ENCODE assay signal across 13 cellular contexts in the genomic region with DNA sequence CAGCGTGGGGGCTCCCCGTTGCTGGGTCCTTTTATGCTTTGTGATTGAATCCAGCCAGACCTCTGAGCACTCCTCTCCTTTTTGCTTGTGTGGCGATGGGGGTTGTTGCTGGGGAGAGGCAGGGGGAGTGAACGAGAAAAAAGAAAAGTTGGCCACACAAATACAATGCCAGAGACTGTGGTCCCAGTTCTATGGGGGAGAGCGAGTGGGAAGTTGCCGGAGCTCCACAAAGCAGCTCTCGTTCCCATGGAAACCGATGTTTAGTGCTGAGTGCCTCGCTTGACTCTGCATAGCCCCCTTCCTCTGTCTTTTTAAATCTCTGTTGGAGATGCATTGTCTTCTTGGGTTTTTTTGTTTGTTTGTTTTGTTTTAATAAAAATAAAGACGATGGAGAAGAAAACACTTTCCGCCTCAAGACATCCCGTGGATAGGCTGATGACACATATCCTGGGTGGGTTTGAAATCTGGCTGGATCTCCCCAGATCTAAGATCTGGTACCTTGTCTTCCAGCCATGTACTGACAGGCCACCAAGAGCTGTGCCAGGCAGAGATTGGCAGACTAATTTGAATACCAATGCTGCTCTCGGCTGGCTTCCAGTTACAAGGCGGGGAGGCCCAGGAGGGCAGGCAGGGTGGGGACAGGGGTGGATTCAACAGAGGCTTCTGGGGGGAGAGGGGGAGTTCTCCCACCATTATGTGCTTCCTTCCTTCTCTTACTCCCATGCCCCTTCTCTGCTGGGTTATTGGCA.
A peak's percentile ranks its signal among the peaks of the same experiment; 100 is the strongest.
DNase-seq lines count a peak whose midpoint lies in the region; ATAC-seq, FAIRE-seq and TF ChIP-seq lines count a peak whose summit lies in the region.
"Had no signal": no experiment of that assay in that cellular context is flagged by ENCODE, and none has a peak within 500 bp of the region (broad histone marks: within the 10 kb centered on the region; RNA-seq: fewer than 3 reads in every experiment).

No MANE protein-coding gene starts in this region.

- peaks cover 10% of the 10 kb centered on the region for H3K27me3 Mint-ChIP-seq in neural progenitor cell (ENCODE audit: insufficient read depth, low read depth)

- TF ChIP-seq CTCF in WI38 (IDR thresholded peaks at IDR 0.05; ENCODE audit: low read depth, low read length) (no peak), cardiac muscle cell (IDR thresholded peaks at IDR 0.05; ENCODE audit: low read depth, low read length) (no peak), neural progenitor cell (IDR thresholded peaks at IDR 0.05) (no peak)

- no peaks in the 10 kb centered on the region for H3K9me3 ChIP-seq in cardiac muscle cell (ENCODE audit: low read depth)
- no peaks in the 10 kb centered on the region for H3K9me3 ChIP-seq in neural progenitor cell (ENCODE audit: low read depth)
- H3K9me3 ChIP-seq in small intestine (ENCODE audit: control insufficient read depth, low read depth): no peaks in the 10 kb centered on the region
- H3K9me3 ChIP-seq: BLaER1, vagina had no signal

- peak overlapping the region; percentile 76 for H3K4me2 ChIP-seq in neural progenitor cell
- H3K4me2 ChIP-seq: BLaER1 had no signal

- H3K4me3 ChIP-seq in WI38 (ENCODE audit: low read depth, low read length) (peak overlapping the region; percentile 32), cardiac muscle cell (no peak overlapping the region), neural progenitor cell (peak overlapping the region; percentile 38), small intestine (ENCODE audit: low read depth in 1 of 2, low read length in 2 of 2) (no peak overlapping the region)
- H3K4me3 ChIP-seq: BLaER1, vagina had no signal

- no peaks in the 10 kb centered on the region for H3K79me2 ChIP-seq in neural progenitor cell (ENCODE audit: low read depth)

- peaks cover 75% of the 10 kb centered on the region for H3K4me1 Mint-ChIP-seq in neural progenitor cell

- peaks cover 44% of the 10 kb centered on the region for H3F3A ChIP-seq in neural progenitor cell (ENCODE audit: low read depth)

- FAIRE-seq in small intestine (lab: Jason Lieb, UNC): no peak

- peak overlapping the region; percentile 58 for H2AFZ ChIP-seq in neural progenitor cell (replicated peaks)

- H3K27ac Mint-ChIP-seq in neural progenitor cell: peak overlapping the region; percentile 98
- H3K27ac Mint-ChIP-seq: activated naive CD8-positive, alpha-beta T cell had no signal

- no peak overlapping the region for H3K9ac ChIP-seq in neural progenitor cell
- H3K9ac ChIP-seq: BLaER1 had no signal

- H3K4me1 ChIP-seq in cardiac muscle cell (ENCODE audit: low read depth) (no peaks in the 10 kb centered on the region), neural progenitor cell (peaks cover 65% of the 10 kb centered on the region), small intestine (ENCODE audit: control insufficient read depth in 2 of 2, insufficient read depth in 1 of 2, low read depth in 1 of 2, low read length in 1 of 2) (no peaks in the 10 kb centered on the region)
- H3K4me1 ChIP-seq: BLaER1 had no signal

- H3K27ac ChIP-seq in cardiac muscle cell: no peak overlapping the region
- peak overlapping the region; percentile 77 for H3K27ac ChIP-seq in neural progenitor cell
- peak overlapping the region in 1 of 2 donors; percentile 27 for H3K27ac ChIP-seq in small intestine (ENCODE audit: low read depth in 1 of 2, low read length in 1 of 2)
- H3K27ac ChIP-seq: BLaER1, vagina had no signal

- H3K36me3 ChIP-seq in cardiac muscle cell (no peaks in the 10 kb centered on the region), neural progenitor cell (no peaks in the 10 kb centered on the region), small intestine (ENCODE audit: control insufficient read depth in 2 of 2, insufficient read depth in 2 of 2, low read length in 2 of 2) (no peaks in the 10 kb centered on the region)
- H3K36me3 ChIP-seq: BLaER1, vagina had no signal

- no peak for ATAC-seq in GM18519 (IDR thresholded peaks at IDR 0.05; ENCODE audit: low FRiP score, unreplicated experiment)
- ATAC-seq: HCT116 had no signal

- peaks cover 2% of the 10 kb centered on the region for H3K9me3 Mint-ChIP-seq in neural progenitor cell

- peak; percentile 92 for DNase-seq in Ammon's horn (ENCODE audit: low spot score)
- peak; percentile 41 to 47 for DNase-seq in cardiac muscle cell (ENCODE audit: low read depth in 1 of 2, low spot score in 1 of 2)
- DNase-seq in neural progenitor cell (ENCODE audit: low spot score): peak; percentile 98
- no peak for DNase-seq in small intestine
- no peak for DNase-seq in stimulated activated naive CD4-positive, alpha-beta T cell treated with Interleukin-2 at 50 U/mL for 16 hours (lab: John Stamatoyannopoulos, UW)
- DNase-seq in stimulated activated CD4-positive, alpha-beta T cell treated with anti-CD3 and anti-CD28 coated beads, Interleukin-12 subunit alpha, Interleukin-12 subunit beta, amount 100 ng/mL, for 4 hours: no peak
- DNase-seq: foreskin melanocyte had no signal

- peak overlapping the region; percentile 81 for H3K4me3 Mint-ChIP-seq in neural progenitor cell
- H3K4me3 Mint-ChIP-seq: activated naive CD8-positive, alpha-beta T cell had no signal

- 22 to 34% (median 33%) methylated on average over 14 of the region's 14 CpGs for WGBS in small intestine, 3 donors

- H3K27me3 ChIP-seq in cardiac muscle cell (no peaks in the 10 kb centered on the region), neural progenitor cell (no peaks in the 10 kb centered on the region), small intestine (ENCODE audit: control insufficient read depth in 2 of 2, insufficient read depth in 2 of 2, low read length in 2 of 2) (no peaks in the 10 kb centered on the region)
- H3K27me3 ChIP-seq: BLaER1, vagina had no signal

- no peaks in the 10 kb centered on the region for H3K36me3 Mint-ChIP-seq in neural progenitor cell
- H3K36me3 Mint-ChIP-seq: activated naive CD8-positive, alpha-beta T cell had no signal

- H4K20me1 ChIP-seq in neural progenitor cell (ENCODE audit: low read depth): no peaks in the 10 kb centered on the region
- H4K20me1 ChIP-seq: BLaER1 had no signal

Comparison
In these comparisons a context has a peak if more than half of its experiments do, and no peak if none do; other contexts are left out.
1. DNase-seq: peak in Ammon's horn (single experiment), cardiac muscle cell (2 of 2) and neural progenitor cell (single experiment); none in small intestine (single experiment), stimulated activated naive CD4-positive, alpha-beta T cell treated with Interleukin-2 at 50 U/mL for 16 hours (single experiment) and stimulated activated CD4-positive, alpha-beta T cell treated with anti-CD3 and anti-CD28 coated beads, Interleukin-12 subunit alpha, Interleukin-12 subunit beta, amount 100 ng/mL, for 4 hours (single experiment).
2. H3K4me3 ChIP-seq: peak in WI38 (single experiment) and neural progenitor cell (single experiment); none in cardiac muscle cell (single experiment) and small intestine (0 of 2).